Comparison of ENCODE assay signal across 19 cellular contexts in genomic region chr6:21496749-21497148, GRCh38.
DNase-seq lines count a peak whose midpoint lies in the region; TF ChIP-seq lines count a peak whose summit lies in the region.
"Had no signal": no experiment of that assay in that cellular context is flagged by ENCODE, and none has a peak within 500 bp of the region (broad histone marks: within the 10 kb centered on the region; RNA-seq: fewer than 3 reads in every experiment).

No MANE protein-coding gene starts in this region.

- H3K27me3 ChIP-seq in SK-N-SH (ENCODE audit: insufficient read depth) (no peaks in the 10 kb centered on the region), neuron (ENCODE audit: insufficient read depth, low read length) (no peaks in the 10 kb centered on the region)
- H3K27me3 ChIP-seq: BLaER1 treated with 17β-estradiol and CSF1 and Interleukin-3, amounts not matched to agents 10 nM and 100 nM; MG63; Peyer's patch had no signal

- H3K4me2 ChIP-seq in SK-N-SH: no peak overlapping the region
- H3K4me2 ChIP-seq: BLaER1 treated with 17β-estradiol and CSF1 and Interleukin-3, amounts not matched to agents 10 nM and 100 nM had no signal

- POLR2A ChIA-PET in SK-N-SH (lab: Yijun Ruan, JAX): no interaction called here

- H3K79me2 ChIP-seq in SK-N-SH (ENCODE audit: insufficient read depth): no peaks in the 10 kb centered on the region

- no peaks in the 10 kb centered on the region for H3K9me2 ChIP-seq in SK-N-SH

- TF ChIP-seq RAD21 in SK-N-SH (IDR thresholded peaks at IDR 0.05; ENCODE audit: low read length): peak; percentile 25; the same call in 1 of the 2 replicates

- H4K20me1 ChIP-seq in SK-N-SH (ENCODE audit: insufficient read depth): no peaks in the 10 kb centered on the region
- H4K20me1 ChIP-seq: BLaER1 treated with 17β-estradiol and CSF1 and Interleukin-3, amounts not matched to agents 10 nM and 100 nM had no signal

- H3K36me3 ChIP-seq in SK-N-SH (replicated peaks in 1 of 2; ENCODE audit: control insufficient read depth in 1 of 2, insufficient read depth in 2 of 2, low read length in 1 of 2) (no peaks in the 10 kb centered on the region), neuron (ENCODE audit: insufficient read depth, low read length) (no peaks in the 10 kb centered on the region)
- H3K36me3 ChIP-seq: BLaER1 treated with 17β-estradiol and CSF1 and Interleukin-3, amounts not matched to agents 10 nM and 100 nM; HAP-1; MG63; Peyer's patch had no signal

- H3K4me1 ChIP-seq in SK-N-SH (ENCODE audit: control insufficient read depth in 1 of 2, insufficient read depth in 2 of 2, low read depth in 1 of 2, low read length in 1 of 2) (peaks cover 0 to 19% of the 10 kb centered on the region in 2 experiments; a peak in 2 of 4 replicates), neuron (ENCODE audit: insufficient read depth, low read length) (peaks cover 2% of the 10 kb centered on the region)
- H3K4me1 ChIP-seq: BLaER1 treated with 17β-estradiol and CSF1 and Interleukin-3, amounts not matched to agents 10 nM and 100 nM; HAP-1 had no signal

- TF ChIP-seq CTCF in AG09309 (IDR thresholded peaks at IDR 0.05; ENCODE audit: control insufficient read depth, insufficient read depth, low read depth, low read length, missing control alignments): no peak
- no peak for TF ChIP-seq CTCF in SK-N-SH (IDR thresholded peaks at IDR 0.05)

- H3F3A ChIP-seq in SK-N-SH (replicated peaks; ENCODE audit: insufficient read depth): no peaks in the 10 kb centered on the region

- H3K9ac ChIP-seq in SK-N-SH: no peak overlapping the region
- H3K9ac ChIP-seq: BLaER1 treated with 17β-estradiol and CSF1 and Interleukin-3, amounts not matched to agents 10 nM and 100 nM had no signal

- CTCF ChIA-PET in SK-N-SH (lab: Yijun Ruan, JAX): interaction anchor here (0.6 to 1.1 kb wide), 2 partner anchors 12 to 92 kb away, joined by 3 read pairs; no protein-coding TSS in a partner anchor

- WGBS in SK-N-SH (ENCODE audit: low lambda C conversion rate): 17% methylated on average over 1 of the region's 1 CpG

- TF ChIP-seq EP300 in SK-N-SH (IDR thresholded peaks at IDR 0.05; ENCODE audit: borderline replicate concordance in 1 of 2, low read depth in 1 of 2, low read length in 1 of 2): peak; percentile 37 to 77; a peak in 3 of 4 replicates

- peak; percentile 10 for DNase-seq in AG09309 (ENCODE audit: low read depth)
- peak; percentile 57 for DNase-seq in SK-N-SH
- peak; percentile 54 for DNase-seq in fibroblast of peridontal ligament (ENCODE audit: extremely low read depth)
- DNase-seq in NCI-H226: no peak
- DNase-seq in hippocampal formation (lab: John Stamatoyannopoulos, UW): no peak
- no peak for DNase-seq in effector CD4-positive, alpha-beta T cell
- no peak for DNase-seq in activated CD8-positive, alpha-beta memory T cell treated with anti-CD3 and anti-CD28 coated beads, Interleukin-2, amount 50 U/mL, for 48 hours
- DNase-seq: 8988T; CD8-positive, alpha-beta T cell; DMS53; Kasumi-1; MG63; NCI-H1048; NCI-H1436 treated with DMSO at 0.1 percent for 48 hours; NCI-H2029; Peyer's patch had no signal

- H3K4me3 ChIP-seq in AG09309 (ENCODE audit: control insufficient read depth, low read depth, low read length) (no peak overlapping the region), SK-N-SH (ENCODE audit: low read depth in 2 of 2, low read length in 1 of 2) (no peak overlapping the region), neuron (ENCODE audit: low read length) (no peak overlapping the region)
- H3K4me3 ChIP-seq: BLaER1 treated with 17β-estradiol and CSF1 and Interleukin-3, amounts not matched to agents 10 nM and 100 nM; HAP-1; MG63; Peyer's patch had no signal

- no peaks in the 10 kb centered on the region for H3K9me3 ChIP-seq in SK-N-SH
- H3K9me3 ChIP-seq in neuron (ENCODE audit: low read length): no peaks in the 10 kb centered on the region
- H3K9me3 ChIP-seq: HAP-1, MG63, Peyer's patch had no signal

- H2AFZ ChIP-seq in SK-N-SH (ENCODE audit: low read depth): no peak overlapping the region
- peak overlapping the region; percentile 13 for H2AFZ ChIP-seq in neuron (ENCODE audit: low read depth, low read length)

- peak overlapping the region in 1 of 2 experiments; percentile 77; a peak in 2 of 4 replicates for H3K27ac ChIP-seq in SK-N-SH (ENCODE audit: low read depth in 2 of 2, low read length in 1 of 2)
- H3K27ac ChIP-seq: BLaER1 treated with 17β-estradiol and CSF1 and Interleukin-3, amounts not matched to agents 10 nM and 100 nM; Peyer's patch had no signal

TF ChIP-seq in SK-N-SH, 30 proteins besides CTCF, POLR2A, EP300 and RAD21:
- TF ChIP-seq RFX5 (IDR thresholded peaks at IDR 0.05; ENCODE audit: low read length) (no peak), JUND (IDR thresholded peaks at IDR 0.05) (peak; percentile 18; the same call in 1 of the 2 replicates), POLR2AphosphoS5 (IDR thresholded peaks at IDR 0.05; ENCODE audit: low read depth, low read length) (peak; percentile 23; the same call in 1 of the 2 replicates), CHD2 (IDR thresholded peaks at IDR 0.05; ENCODE audit: low read length, partially characterized antibody) (peak; percentile 24), PBX3 (IDR thresholded peaks at IDR 0.05) (peak; percentile 78), NFIC (IDR thresholded peaks at IDR 0.05; ENCODE audit: borderline replicate concordance) (peak; percentile 43; the same call in 1 of the 2 replicates), TCF12 (IDR thresholded peaks at IDR 0.05) (peak; percentile 90), RCOR1 (IDR thresholded peaks at IDR 0.05; ENCODE audit: low read length) (peak; percentile 71), SMC3 (IDR thresholded peaks at IDR 0.05; ENCODE audit: low read depth, low read length) (no peak), TEAD4 (IDR thresholded peaks at IDR 0.05; ENCODE audit: borderline replicate concordance, insufficient read depth) (peak; percentile 32; the same call in 1 of the 2 replicates), MEF2A (IDR thresholded peaks at IDR 0.05; ENCODE audit: borderline replicate concordance, low read depth) (no peak)
TF ChIP-seq in SK-N-SH: peak in this region for 8.

Comparison
In these comparisons a context has a peak if more than half of its experiments do, and no peak if none do; other contexts are left out.
1. DNase-seq: peak in AG09309 (single experiment), SK-N-SH (single experiment) and fibroblast of peridontal ligament (single experiment); none in NCI-H226 (single experiment), hippocampal formation (0 of 2), effector CD4-positive, alpha-beta T cell (single experiment) and activated CD8-positive, alpha-beta memory T cell treated with anti-CD3 and anti-CD28 coated beads, Interleukin-2, amount 50 U/mL, for 48 hours (single experiment).